ENCODE assay signal across 22 cellular contexts in the genomic region with DNA sequence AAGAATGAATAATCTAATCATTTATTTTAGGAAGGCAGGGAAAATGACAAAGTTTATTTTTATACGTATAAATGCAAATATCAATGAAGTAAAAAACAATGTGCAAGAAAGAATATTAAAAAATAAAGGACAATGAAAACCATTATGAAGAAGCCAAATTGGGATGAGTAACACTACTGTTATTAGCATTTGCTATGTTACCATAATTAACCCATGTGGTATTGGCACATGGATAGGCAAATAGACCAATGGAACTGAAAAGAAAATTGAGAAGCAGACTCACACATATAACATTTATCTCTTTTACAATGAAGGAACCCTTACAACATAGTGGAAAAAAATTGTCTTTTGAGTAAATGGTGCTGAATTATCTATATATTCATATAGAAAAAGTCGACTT.
"Had no signal": no experiment of that assay in that cellular context is flagged by ENCODE, and none has a peak within 500 bp of the region (broad histone marks: within the 10 kb centered on the region; RNA-seq: fewer than 3 reads in every experiment).

No MANE protein-coding gene starts in this region.

- H3K4me3 ChIP-seq: colonic mucosa, coronary artery, dorsolateral prefrontal cortex, esophagus muscularis mucosa, esophagus squamous epithelium, gastrocnemius medialis, gastroesophageal sphincter, heart left ventricle had no signal

- H3K4me1 ChIP-seq: colonic mucosa, esophagus muscularis mucosa, esophagus squamous epithelium, foreskin keratinocyte, gastroesophageal sphincter, heart left ventricle had no signal

- H3K4me3 Mint-ChIP-seq: dendritic cell treated with granulocyte-macrophage colony-stimulating factor and Interleukin-4, amounts not matched to agents 40 ng/mL and 50 ng/mL, for 4 days; effector memory CD8-positive, alpha-beta T cell; endodermal cell had no signal

- H3K27ac ChIP-seq: colonic mucosa, coronary artery, dorsolateral prefrontal cortex, esophagus muscularis mucosa, esophagus squamous epithelium, foreskin keratinocyte, gastroesophageal sphincter, heart left ventricle had no signal

- H3K9me3 ChIP-seq: colonic mucosa, esophagus muscularis mucosa, esophagus squamous epithelium, gastrocnemius medialis, gastroesophageal sphincter, heart left ventricle had no signal

- H3K9me3 Mint-ChIP-seq: dendritic cell treated with granulocyte-macrophage colony-stimulating factor and Interleukin-4, amounts not matched to agents 40 ng/mL and 50 ng/mL, for 4 days; endodermal cell had no signal

- H3K4me1 Mint-ChIP-seq: endodermal cell had no signal

- H3K27ac Mint-ChIP-seq: dendritic cell treated with granulocyte-macrophage colony-stimulating factor and Interleukin-4, amounts not matched to agents 40 ng/mL and 50 ng/mL, for 4 days; effector memory CD8-positive, alpha-beta T cell; endodermal cell had no signal

- ATAC-seq: effector memory CD8-positive, alpha-beta T cell; esophagus mucosa; foreskin keratinocyte; gastrocnemius medialis; gastroesophageal sphincter; heart left ventricle had no signal

- DNase-seq: colonic mucosa; cortex of kidney; dermis blood vessel endothelial cell; dorsolateral prefrontal cortex; effector CD4-positive, alpha-beta T cell; effector CD8-positive, alpha-beta T cell; effector memory CD4-positive, alpha-beta T cell; effector memory CD8-positive, alpha-beta T cell; endodermal cell; erythroblast; esophagus squamous epithelium; foreskin fibroblast; foreskin keratinocyte; gastrocnemius medialis; glutamatergic neuron; head of caudate nucleus; heart left ventricle had no signal

- H3K36me3 ChIP-seq: colonic mucosa, esophagus muscularis mucosa, esophagus squamous epithelium, gastrocnemius medialis, gastroesophageal sphincter, heart left ventricle had no signal

- H3K27me3 Mint-ChIP-seq: dendritic cell treated with granulocyte-macrophage colony-stimulating factor and Interleukin-4, amounts not matched to agents 40 ng/mL and 50 ng/mL, for 4 days; effector memory CD8-positive, alpha-beta T cell had no signal

- H3K27me3 ChIP-seq: colonic mucosa, dorsolateral prefrontal cortex, esophagus muscularis mucosa, esophagus squamous epithelium, foreskin keratinocyte, gastrocnemius medialis, gastroesophageal sphincter, heart left ventricle had no signal
